Comparison of ENCODE assay signal across 11 cellular contexts in the genomic region with DNA sequence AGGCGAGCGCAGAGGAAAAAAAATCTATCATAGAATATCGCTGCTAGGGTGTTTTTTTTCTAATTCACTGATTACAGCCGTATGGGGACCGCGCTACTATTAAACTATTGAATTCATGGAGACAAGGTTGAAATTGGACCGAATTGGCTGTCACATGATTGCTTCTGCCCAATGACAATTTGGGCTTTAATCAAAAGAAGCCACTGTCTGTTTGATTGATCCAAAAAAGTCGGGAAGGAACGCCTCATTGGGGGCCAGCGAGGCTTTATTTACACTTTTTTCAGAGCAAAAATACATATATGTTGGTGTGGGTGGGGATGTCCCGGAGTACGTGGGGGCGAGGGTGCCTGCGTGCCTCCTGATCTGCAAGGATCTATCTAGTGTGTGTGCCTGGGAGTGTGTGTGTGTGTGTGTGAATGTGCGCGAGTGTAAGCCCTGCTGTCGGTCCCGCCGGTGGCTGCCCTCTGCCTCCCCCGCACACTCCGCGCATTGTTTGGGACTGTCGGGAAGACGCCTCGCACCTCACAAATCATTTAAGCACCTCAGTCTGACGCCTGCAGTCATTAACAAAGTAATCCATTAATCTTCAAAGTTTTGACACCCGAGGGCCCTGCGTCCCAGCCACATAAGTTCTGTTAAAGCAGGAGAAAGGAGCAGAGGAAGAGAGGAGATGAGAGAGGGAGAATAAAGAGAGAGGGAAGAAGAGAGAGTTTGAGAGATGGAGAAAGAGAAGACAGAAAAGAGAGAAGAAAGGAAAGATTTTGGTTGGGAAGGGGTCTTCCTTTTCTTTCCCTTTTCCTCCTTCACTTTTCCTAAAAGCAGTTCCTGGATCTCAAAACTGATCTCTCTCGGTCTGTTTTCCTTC. TPM values are rescaled to one million over a fixed set of nuclear protein-coding genes. Genes with fewer than 3 reads are reported as not detected.
DNase-seq lines count a peak whose midpoint lies in the region; ATAC-seq and TF ChIP-seq lines count a peak whose summit lies in the region.
"Had no signal": no experiment of that assay in that cellular context is flagged by ENCODE, and none has a peak within 500 bp of the region (broad histone marks: within the 10 kb centered on the region; RNA-seq: fewer than 3 reads in every experiment).

HOXA2 (minus strand) TSS at position 106 of the 865 bp plus-strand sequence. CDS start 183 bp downstream, outside the sequence.

- TF ChIP-seq CTCF in astrocyte of the cerebellum (IDR thresholded peaks at IDR 0.05; ENCODE audit: low read depth, low read length, missing control alignments) (no peak), kidney epithelial cell (IDR thresholded peaks at IDR 0.05; ENCODE audit: insufficient read depth, low read length, poor library complexity, severe bottlenecking) (no peak), PC-9 (conservative IDR thresholded peaks at IDR 0.05) (no peak)

- H3K9ac ChIP-seq in HUES64 (ENCODE audit: low read depth, low read length), result no peak within 1 kb of the TSS

- 4% methylated on average over 29 of the region's 29 CpGs for whole genome bisulfite sequencing in HUES64

- H3F3A ChIP-seq in PC-9 (ENCODE audit: insufficient read depth, low read depth), result peaks cover 39% of the 10 kb centered on the region

- H4K20me1 ChIP-seq in PC-9 (ENCODE audit: insufficient read depth), result no peaks in the 10 kb centered on the region

- no peaks in the 10 kb centered on the region for H3K9me2 ChIP-seq in PC-9 (ENCODE audit: insufficient read depth)

- H3K4me2 ChIP-seq in PC-9, result no peak within 1 kb of the TSS

- no peaks in the 10 kb centered on the region for H3K36me3 ChIP-seq in HUES64 (ENCODE audit: insufficient read depth, low read length)
- no peaks in the 10 kb centered on the region for H3K36me3 ChIP-seq in kidney epithelial cell (ENCODE audit: control insufficient read depth, insufficient read depth, low read length)
- peaks cover 18% of the 10 kb centered on the region for H3K36me3 ChIP-seq in PC-9 (ENCODE audit: low read depth)

- DNase-seq in astrocyte of the cerebellum (ENCODE audit: low read depth) (no peak), kidney epithelial cell (ENCODE audit: low read depth) (no peak), PC-9 (no peak)
- no peak for DNase-seq in stimulated activated naive CD4-positive, alpha-beta T cell treated with Interleukin-2 at 50 U/mL for 16 hours (lab: John Stamatoyannopoulos, UW)
- DNase-seq: occipital lobe had no signal

- H3K4me3 ChIP-seq in HUES64 (ENCODE audit: low read length), result peak within 1 kb of the TSS; percentile 33; the same call in 1 of the 2 replicates
- peak within 1 kb of the TSS; percentile 91 for H3K4me3 ChIP-seq in astrocyte of the cerebellum (ENCODE audit: low read depth, low read length)
- H3K4me3 ChIP-seq in kidney epithelial cell (ENCODE audit: low read depth, low read length), result peak within 1 kb of the TSS; percentile 31
- peak within 1 kb of the TSS in 6 of 7 experiments; percentile 11 to 42 (median 30) for H3K4me3 ChIP-seq in skin epidermis
- no peak within 1 kb of the TSS for H3K4me3 ChIP-seq in PC-9

- in situ Hi-C loops in astrocyte of the cerebellum (cut with HindIII; ENCODE audit: low sequenced_read_pairs), result no loop called here

- H3K4me1 ChIP-seq in HUES64 (ENCODE audit: insufficient read depth, low read length) (peaks cover 30% of the 10 kb centered on the region), PC-9 (replicated peaks; ENCODE audit: insufficient read depth) (peaks cover 8% of the 10 kb centered on the region)

- POLR2A ChIA-PET in PC-9 (lab: Charles Lee; ENCODE audit: unreplicated experiment), result no interaction called here

- no TSS peak for BruUV-seq in PC-9 (replicated peaks; lab: Mats Ljungman, UMichigan)

- H2AFZ ChIP-seq in PC-9, result no peak within 1 kb of the TSS

- H3K79me2 ChIP-seq in PC-9 (ENCODE audit: low read depth), result peaks cover 16% of the 10 kb centered on the region

- H3K27me3 ChIP-seq in HUES64 (ENCODE audit: insufficient read depth, low read length), result peaks cover 100% of the 10 kb centered on the region
- H3K27me3 ChIP-seq in kidney epithelial cell (ENCODE audit: control insufficient read depth, insufficient read depth, low read length), result no peaks in the 10 kb centered on the region
- no peaks in the 10 kb centered on the region for H3K27me3 ChIP-seq in PC-9 (ENCODE audit: insufficient read depth, low read depth)

- intact Hi-C loops in PC-9 (cut with micrococcal nuclease; ENCODE audit: unreplicated experiment), result no loop called here

- CTCF ChIA-PET in PC-9 (lab: Charles Lee), result no interaction called here

- H3K27ac ChIP-seq in HUES64 (ENCODE audit: low read depth, low read length) (no peak within 1 kb of the TSS; the same call in 1 of the 2 replicates), skin epidermis (peak within 1 kb of the TSS in 8 of 21 experiments; percentile 16 to 74 (median 66)), PC-9 (no peak within 1 kb of the TSS)

- H3K9me3 ChIP-seq in HUES64 (ENCODE audit: insufficient read depth, low read depth, low read length) (no peaks in the 10 kb centered on the region), PC-9 (ENCODE audit: insufficient read depth, low read depth) (no peaks in the 10 kb centered on the region)

- no peak for ATAC-seq in GM19328 (IDR thresholded peaks at IDR 0.05; ENCODE audit: unreplicated experiment)
- ATAC-seq in GM21723 (IDR thresholded peaks at IDR 0.05; ENCODE audit: unreplicated experiment), result no peak

RNA-seq across cellular contexts. Expression of gene HOXA2, which starts in this region (rescaled TPM):
- polyA plus RNA-seq in HUES64 (2013, experiment 1 of 2), result 3.4 TPM
- polyA plus RNA-seq in HUES64 (2013, experiment 2 of 2), result 8.4 TPM
- total RNA-seq in kidney epithelial cell (0.34 and 1.1 TPM in 2 replicates), PC-9 (2021) (6.1 and 6.5 TPM in 2 replicates)
- total RNA-seq: occipital lobe; T-helper 2 cell treated with Interferon-gamma antibody and Interleukin-4, amounts not matched to agents 100 ng/mL and 5 ng/mL, for 36 hours; temporal lobe had no signal
